In genomic region chr19:15264061-15264932, GRCh38 we compare ENCODE assay signal across 8 cellular contexts. TPM values are rescaled to one million over a fixed set of nuclear protein-coding genes. Genes with fewer than 3 reads are reported as not detected.
DNase-seq lines count a peak whose midpoint lies in the region; ATAC-seq and TF ChIP-seq lines count a peak whose summit lies in the region.

No MANE protein-coding gene starts in this region.

- H3K27me3 ChIP-seq in HL-60 (ENCODE audit: insufficient read depth, poor library complexity, severe bottlenecking) (no peaks in the 10 kb centered on the region), upper lobe of left lung (no peaks in the 10 kb centered on the region)

- H3K36me3 ChIP-seq in upper lobe of left lung = peaks cover 24 to 94% (median 68%) of the 10 kb centered on the region in 4 donors

- peaks cover 9% of the 10 kb centered on the region for H3K4me1 Mint-ChIP-seq in activated naive CD8-positive, alpha-beta T cell treated with anti-CD3 and anti-CD28 coated beads for 36 hours

- H3K9me3 ChIP-seq in upper lobe of left lung = no peaks in the 10 kb centered on the region

- no peak overlapping the region for H3K27ac Mint-ChIP-seq in activated naive CD8-positive, alpha-beta T cell treated with anti-CD3 and anti-CD28 coated beads for 36 hours

- intact Hi-C loops in cardiac septum (cut with DNase I) (loop anchor here (1.0 to 2.0 kb wide), 2 partner anchors 115 to 292 kb away; partner anchors contain the start of gene AKAP8), posterior vena cava (cut with DNase I) (loop anchor here (5.0 to 10.0 kb wide), 5 partner anchors 68 to 293 kb away; partner anchors contain the start of genes BRD4 (in 2 of the 2) and AKAP8 (in 1 of the 2))

- DNase-seq in CD1c-positive myeloid dendritic cell (ENCODE audit: extremely low spot score) (peak; percentile 79), HL-60 (ENCODE audit: low read depth in 1 of 2, low spot score in 1 of 2) (peak; percentile 24 to 66), cardiac septum (ENCODE audit: low spot score) (peak; percentile 87), posterior vena cava (ENCODE audit: low spot score) (peak; percentile 93), upper lobe of left lung (peak in 1 of 2 donors; percentile 70)
- DNase-seq in activated naive CD8-positive, alpha-beta T cell treated with anti-CD3 and anti-CD28 coated beads for 36 hours = peak; percentile 65

- no peak for TF ChIP-seq POLR2A in upper lobe of left lung (IDR thresholded peaks at IDR 0.05)

- peaks cover 15% of the 10 kb centered on the region for H3K36me3 Mint-ChIP-seq in activated naive CD8-positive, alpha-beta T cell treated with anti-CD3 and anti-CD28 coated beads for 36 hours

- H3K27me3 Mint-ChIP-seq in activated naive CD8-positive, alpha-beta T cell treated with anti-CD3 and anti-CD28 coated beads for 36 hours = no peaks in the 10 kb centered on the region

- 54 to 80% methylated on average over 12 to 25 of the region's 28 CpGs for WGBS in upper lobe of left lung, 2 donors

- no peak overlapping the region for H3K4me3 Mint-ChIP-seq in activated naive CD8-positive, alpha-beta T cell treated with anti-CD3 and anti-CD28 coated beads for 36 hours

- ATAC-seq in SK-N-SH treated with all-trans-retinoic acid at 6 μM for 48 hours = peak; percentile 65
- peak; percentile 58 to 68 for ATAC-seq in upper lobe of left lung (ENCODE audit: low FRiP score in 2 of 2)
- no peak for ATAC-seq in HG03571 (IDR thresholded peaks at IDR 0.05; ENCODE audit: unreplicated experiment)

- H3K4me3 ChIP-seq in HL-60 (replicated peaks; ENCODE audit: insufficient read depth, low read length) = no peak overlapping the region
- H3K4me3 ChIP-seq in upper lobe of left lung = no peak overlapping the region

- no peaks in the 10 kb centered on the region for H3K9me3 Mint-ChIP-seq in activated naive CD8-positive, alpha-beta T cell treated with anti-CD3 and anti-CD28 coated beads for 36 hours

- H3K27ac ChIP-seq in HL-60 (replicated peaks) (no peak overlapping the region), upper lobe of left lung (peak overlapping the region; percentile 65 to 70 (median 66))

- H3K4me1 ChIP-seq in upper lobe of left lung = peaks cover 30 to 45% (median 43%) of the 10 kb centered on the region in 4 donors

- no peak for TF ChIP-seq EP300 in upper lobe of left lung (IDR thresholded peaks at IDR 0.05)

- TF ChIP-seq CTCF in HL-60 (IDR thresholded peaks at IDR 0.05; ENCODE audit: insufficient read depth, low read length) = peak; percentile 63
- peak; percentile 61 to 88 (median 82) for TF ChIP-seq CTCF in upper lobe of left lung (IDR thresholded peaks at IDR 0.05)

TF ChIP-seq in SK-N-SH treated with all-trans-retinoic acid at 6 μM for 48 hours, 23 proteins besides CTCF, POLR2A, EP300 and RAD21:
- TF ChIP-seq TOX (CRISPR knock-in tag; IDR thresholded peaks at IDR 0.05; ENCODE audit: borderline replicate concordance) = no peak
- no peak for TF ChIP-seq ARNTL (CRISPR knock-in tag; IDR thresholded peaks at IDR 0.05; ENCODE audit: borderline replicate concordance, low read depth)
- no peak for TF ChIP-seq OSR1 (CRISPR knock-in tag; IDR thresholded peaks at IDR 0.05)
- TF ChIP-seq TCF4 (CRISPR knock-in tag; IDR thresholded peaks at IDR 0.05; ENCODE audit: borderline replicate concordance) = no peak
- no peak for TF ChIP-seq ZNF8 (CRISPR knock-in tag; IDR thresholded peaks at IDR 0.05)
- TF ChIP-seq BACH2 (CRISPR knock-in tag; IDR thresholded peaks at IDR 0.05; ENCODE audit: borderline replicate concordance) = no peak
- TF ChIP-seq CSRNP3 (CRISPR knock-in tag; IDR thresholded peaks at IDR 0.05) = no peak
- TF ChIP-seq ZNF70 (CRISPR knock-in tag; IDR thresholded peaks at IDR 0.05) = no peak
- TF ChIP-seq POU6F1 (CRISPR knock-in tag; IDR thresholded peaks at IDR 0.05; ENCODE audit: borderline replicate concordance, low read depth) = no peak
- TF ChIP-seq CSDC2 (CRISPR knock-in tag; IDR thresholded peaks at IDR 0.05) = no peak
- no peak for TF ChIP-seq PPARA (CRISPR knock-in tag; IDR thresholded peaks at IDR 0.05; ENCODE audit: borderline replicate concordance)
- TF ChIP-seq ISL1 (CRISPR knock-in tag; IDR thresholded peaks at IDR 0.05) = no peak
- no peak for TF ChIP-seq SNAI2 (CRISPR knock-in tag; IDR thresholded peaks at IDR 0.05)
- no peak for TF ChIP-seq TSHZ2 (CRISPR knock-in tag; IDR thresholded peaks at IDR 0.05)
- no peak for TF ChIP-seq ZFP30 (CRISPR knock-in tag; IDR thresholded peaks at IDR 0.05)
- no peak for TF ChIP-seq ZC3H10 (CRISPR knock-in tag; IDR thresholded peaks at IDR 0.05)

RNA-seq across cellular contexts. Expression of gene EPHX3, which starts 32.0 kb away (rescaled TPM):
- total RNA-seq in activated naive CD8-positive, alpha-beta T cell treated with anti-CD3 and anti-CD28 coated beads for 36 hours = not detected
- 0.27 TPM for total RNA-seq in cardiac septum
- total RNA-seq in posterior vena cava = under 1 TPM; 0.48 to 0.51 TPM
- total RNA-seq in upper lobe of left lung = 1 to 10 TPM; 2.0 to 4.8 (median 2.3) TPM
